8 cellular contexts compared by ENCODE assay signal in genomic region chr4:6716958-6717655, GRCh38. TPM values are rescaled to one million over a fixed set of nuclear protein-coding genes. Genes with fewer than 3 reads are reported as not detected.
DNase-seq lines count a peak whose midpoint lies in the region; ATAC-seq, FAIRE-seq and TF ChIP-seq lines count a peak whose summit lies in the region.

No MANE protein-coding gene starts in this region.

- H3K4me3 Mint-ChIP-seq in activated CD4-positive, alpha-beta T cell treated with anti-CD3 and anti-CD28 coated beads, Interleukin-2, amount 10 ng/mL, durations not matched to agents 7 days and 5 days: peak overlapping the region; percentile 85

- H3K9me3 ChIP-seq in kidney (ENCODE audit: control insufficient read depth in 1 of 2, low read length in 2 of 2) (no peaks in the 10 kb centered on the region), thoracic aorta (no peaks in the 10 kb centered on the region)

- DNase-seq in activated CD4-positive, alpha-beta T cell treated with anti-CD3 and anti-CD28 coated beads, Interleukin-2, amount 10 ng/mL, durations not matched to agents 7 days and 5 days: no peak
- no peak for DNase-seq in activated CD4-positive, alpha-beta T cell treated with anti-CD3 and anti-CD28 coated beads, Interleukin-2, amount 50 U/mL, for 1 hour
- no peak for DNase-seq in activated naive CD4-positive, alpha-beta T cell treated with anti-CD3 and anti-CD28 coated beads, Interleukin-2, amount 50 U/mL, for 72 hours (ENCODE audit: low spot score in 2 of 2)
- no peak for DNase-seq in kidney
- no peak for DNase-seq in thoracic aorta (ENCODE audit: low spot score)
- DNase-seq in Kasumi-1 (lab: John Stamatoyannopoulos, UW): no peak

- H3K36me3 ChIP-seq in kidney (ENCODE audit: control insufficient read depth in 1 of 2, insufficient read depth in 2 of 2, low read length in 2 of 2) (no peaks in the 10 kb centered on the region), thoracic aorta (no peaks in the 10 kb centered on the region)

- peaks cover 9% of the 10 kb centered on the region for H3K36me3 Mint-ChIP-seq in activated CD4-positive, alpha-beta T cell treated with anti-CD3 and anti-CD28 coated beads, Interleukin-2, amount 10 ng/mL, durations not matched to agents 7 days and 5 days (ENCODE audit: low read depth)
- peaks cover 5 to 8% of the 10 kb centered on the region in 2 donors for H3K36me3 Mint-ChIP-seq in activated naive CD4-positive, alpha-beta T cell treated with anti-CD3 and anti-CD28 coated beads, Interleukin-2, amount 50 U/mL, for 72 hours

- H3K9ac ChIP-seq in kidney (ENCODE audit: low read length in 2 of 2): peak overlapping the region; percentile 65 to 81

- POLR2A ChIA-PET in activated CD4-positive, alpha-beta T cell treated with anti-CD3 and anti-CD28 coated beads, Interleukin-2, amount 10 ng/mL, durations not matched to agents 7 days and 5 days (lab: Charles Lee): interaction anchor here (1.2 kb wide), 1 partner anchor 42 kb away, joined by 4 read pairs; no protein-coding TSS in a partner anchor

- intact Hi-C loops in kidney (cut with DNase I): loop anchor here (10.0 kb wide), 1 partner anchor 358 kb away; no protein-coding TSS in a partner anchor

- ATAC-seq in activated naive CD4-positive, alpha-beta T cell treated with anti-CD3 and anti-CD28 coated beads, Interleukin-2, amount 50 U/mL, for 72 hours: no peak
- ATAC-seq in thoracic aorta (ENCODE audit: insufficient number of reproducible peaks, low FRiP score, low read depth): no peak
- no peak for ATAC-seq in HG03039 (IDR thresholded peaks at IDR 0.05; ENCODE audit: unreplicated experiment)
- no peak for ATAC-seq in GM21529 (IDR thresholded peaks at IDR 0.05; ENCODE audit: unreplicated experiment)

- H3K27ac Mint-ChIP-seq in activated CD4-positive, alpha-beta T cell treated with anti-CD3 and anti-CD28 coated beads, Interleukin-2, amount 10 ng/mL, durations not matched to agents 7 days and 5 days: peak overlapping the region; percentile 81
- H3K27ac Mint-ChIP-seq in activated naive CD4-positive, alpha-beta T cell treated with anti-CD3 and anti-CD28 coated beads, Interleukin-2, amount 50 U/mL, for 72 hours: peak overlapping the region; percentile 90 to 91

- no peak overlapping the region for H3K27ac ChIP-seq in kidney (ENCODE audit: low read depth in 2 of 2, low read length in 2 of 2)
- H3K27ac ChIP-seq in thoracic aorta: peak overlapping the region; percentile 77 to 78

- H3K4me1 ChIP-seq in kidney (ENCODE audit: control insufficient read depth in 1 of 2, insufficient read depth in 1 of 2, low read depth in 1 of 2, low read length in 2 of 2) (peaks cover 10 to 14% of the 10 kb centered on the region in 2 donors), thoracic aorta (ENCODE audit: control insufficient read depth in 1 of 2, low read depth in 2 of 2) (peaks cover 12 to 19% of the 10 kb centered on the region in 2 donors)

- H3K4me3 ChIP-seq in kidney (ENCODE audit: low read length in 2 of 2): peak overlapping the region; percentile 78 to 88
- peak overlapping the region; percentile 85 for H3K4me3 ChIP-seq in thoracic aorta

- no peaks in the 10 kb centered on the region for H3K9me3 Mint-ChIP-seq in activated CD4-positive, alpha-beta T cell treated with anti-CD3 and anti-CD28 coated beads, Interleukin-2, amount 10 ng/mL, durations not matched to agents 7 days and 5 days
- H3K9me3 Mint-ChIP-seq in activated naive CD4-positive, alpha-beta T cell treated with anti-CD3 and anti-CD28 coated beads, Interleukin-2, amount 50 U/mL, for 72 hours: no peaks in the 10 kb centered on the region

- H3K27me3 Mint-ChIP-seq in activated CD4-positive, alpha-beta T cell treated with anti-CD3 and anti-CD28 coated beads, Interleukin-2, amount 10 ng/mL, durations not matched to agents 7 days and 5 days: no peaks in the 10 kb centered on the region

- TF ChIP-seq CTCF in kidney (IDR thresholded peaks at IDR 0.05; ENCODE audit: borderline replicate concordance, extremely low read depth, insufficient read depth) (no peak), thoracic aorta (IDR thresholded peaks at IDR 0.05) (no peak)

- CTCF ChIA-PET in activated CD4-positive, alpha-beta T cell treated with anti-CD3 and anti-CD28 coated beads, Interleukin-2, amount 10 ng/mL, durations not matched to agents 7 days and 5 days (lab: Charles Lee): interaction anchor here (0.7 to 4.8 kb wide), 13 partner anchors 11 to 353 kb away, joined by 3 to 41 read pairs (median 5); partner anchors contain the start of gene TADA2B

- H3K4me1 Mint-ChIP-seq in activated CD4-positive, alpha-beta T cell treated with anti-CD3 and anti-CD28 coated beads, Interleukin-2, amount 10 ng/mL, durations not matched to agents 7 days and 5 days: peaks cover 32% of the 10 kb centered on the region

- no peak for FAIRE-seq in kidney (lab: Jason Lieb, UNC)

- H3K27me3 ChIP-seq in thoracic aorta (replicated peaks; ENCODE audit: insufficient read depth): no peaks in the 10 kb centered on the region

RNA-seq across cellular contexts. Expression of gene BLOC1S4, which starts 1.1 kb away (rescaled TPM):
- total RNA-seq in activated CD4-positive, alpha-beta T cell treated with anti-CD3 and anti-CD28 coated beads, Interleukin-2, amount 10 ng/mL, durations not matched to agents 7 days and 5 days: 10 to 100 TPM; 16.6 to 17.6 TPM
- total RNA-seq in activated naive CD4-positive, alpha-beta T cell treated with anti-CD3 and anti-CD28 coated beads, Interleukin-2, amount 50 U/mL, for 72 hours: 10 to 100 TPM in 1 of 2 donors, 1 to 10 TPM in 1; 7.2 to 15.9 TPM
- 14.2 TPM for total RNA-seq in kidney
- 12.3 TPM for polyA plus RNA-seq in kidney (ENCODE audit: insufficient read depth, low read depth, low replicate concordance)
- 10 to 100 TPM; 18.1 to 27.4 TPM for total RNA-seq in thoracic aorta

RNA-seq across cellular contexts. Expression of gene MRFAP1L1, which starts 7.4 kb away (rescaled TPM):
- total RNA-seq in activated CD4-positive, alpha-beta T cell treated with anti-CD3 and anti-CD28 coated beads, Interleukin-2, amount 10 ng/mL, durations not matched to agents 7 days and 5 days: 10 to 100 TPM; 74.5 to 74.9 TPM
- total RNA-seq in activated naive CD4-positive, alpha-beta T cell treated with anti-CD3 and anti-CD28 coated beads, Interleukin-2, amount 50 U/mL, for 72 hours: 10 to 100 TPM; 23.1 to 40.5 TPM
- 57.1 TPM for total RNA-seq in kidney
- polyA plus RNA-seq in kidney (ENCODE audit: insufficient read depth, low read depth, low replicate concordance): 69.1 TPM
- 10 to 100 TPM; 47.1 to 62.6 TPM for total RNA-seq in thoracic aorta

RNA-seq across cellular contexts. Expression of gene S100P, which starts 23.4 kb away (rescaled TPM):
- total RNA-seq in activated CD4-positive, alpha-beta T cell treated with anti-CD3 and anti-CD28 coated beads, Interleukin-2, amount 10 ng/mL, durations not matched to agents 7 days and 5 days: 1 to 10 TPM; 5.3 to 7.2 TPM
- total RNA-seq in activated naive CD4-positive, alpha-beta T cell treated with anti-CD3 and anti-CD28 coated beads, Interleukin-2, amount 50 U/mL, for 72 hours: 1 to 10 TPM in 1 of 2 donors, not detected in 1; 1.7 TPM
- total RNA-seq in kidney: not detected
- not detected for polyA plus RNA-seq in kidney (ENCODE audit: insufficient read depth, low read depth, low replicate concordance)
- total RNA-seq in thoracic aorta: 1 to 10 TPM in 1 of 2 donors, not detected in 1; 1.2 TPM

Comparison
In these comparisons a context has a peak if more than half of its experiments do, and no peak if none do; other contexts are left out.
1. H3K27ac ChIP-seq: peak in thoracic aorta (2 of 2); none in kidney (0 of 2).